In the genomic region with DNA sequence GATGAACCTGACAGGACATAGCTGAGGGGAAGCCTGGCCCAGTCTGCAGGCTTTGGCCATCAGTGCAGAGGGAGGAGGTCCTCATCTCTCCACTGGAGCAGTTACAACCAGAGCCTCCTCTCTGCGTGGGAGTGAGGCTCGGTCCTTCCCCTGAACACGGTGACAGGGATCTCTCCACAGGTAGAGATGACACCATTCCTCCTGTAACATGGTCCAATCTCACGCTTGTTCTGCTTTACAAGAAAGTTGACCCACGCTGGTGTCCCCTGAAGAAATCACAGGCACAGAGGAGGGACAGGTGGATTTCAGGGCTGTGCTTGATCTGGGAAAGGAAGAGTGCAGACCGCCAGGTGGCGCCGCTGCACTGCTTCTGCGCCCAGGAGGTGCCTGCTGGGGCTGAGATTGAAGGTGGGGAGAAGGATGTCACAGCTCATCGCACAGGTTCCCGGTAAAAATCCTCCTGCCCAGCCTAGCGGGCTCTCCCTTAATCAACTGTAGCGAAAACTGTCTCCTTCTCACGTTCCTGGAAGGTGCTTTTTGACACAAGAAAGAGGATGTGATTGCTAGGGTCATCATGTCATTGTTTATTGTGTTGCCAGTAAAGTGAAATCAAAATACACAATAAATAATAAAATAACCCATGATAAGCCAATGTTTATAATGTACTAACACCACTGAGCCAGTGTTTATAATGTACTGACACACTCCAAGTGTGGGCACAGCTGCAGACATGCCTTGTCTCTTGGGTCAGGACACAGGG, we compare ENCODE assay signal across 8 cellular contexts. TPM values are rescaled to one million over a fixed set of nuclear protein-coding genes. Genes with fewer than 3 reads are reported as not detected.
DNase-seq lines count a peak whose midpoint lies in the region; ATAC-seq and TF ChIP-seq lines count a peak whose summit lies in the region.

No MANE protein-coding gene starts in this region.

- CTCF ChIA-PET in WTC11 (lab: Charles Lee): interaction anchor here (0.6 to 1.9 kb wide), 23 partner anchors 10 to 320 kb away, joined by 3 to 16 read pairs (median 4); a partner anchor contains a TSS

- H3K9me3 Mint-ChIP-seq in WTC11: peaks cover 10% of the 10 kb centered on the region

- peak; percentile 52 for DNase-seq in 8988T
- peak; percentile 4 for DNase-seq in NCI-H2171 (lab: John Stamatoyannopoulos, UW)
- DNase-seq in WTC11 (ENCODE audit: low spot score): peak; percentile 91
- peak; percentile 66 to 76 for DNase-seq in T47D (ENCODE audit: low read depth in 1 of 2, low spot score in 1 of 2)
- peak; percentile 81 for DNase-seq in inferior parietal cortex (ENCODE audit: extremely low spot score)
- DNase-seq in stimulated activated CD4-positive, alpha-beta T cell treated with anti-CD3 and anti-CD28 coated beads, Interleukin-15, amount 100 ng/mL, for 48 hours (ENCODE audit: low read depth in 2 of 2): peak; percentile 66 to 75

- peaks cover 30% of the 10 kb centered on the region for H3K4me1 Mint-ChIP-seq in WTC11

- H3K36me3 Mint-ChIP-seq in WTC11: no peaks in the 10 kb centered on the region; the same call in 1 of the 2 replicates

- peak; percentile 55 for ATAC-seq in GM18505 (IDR thresholded peaks at IDR 0.05; ENCODE audit: unreplicated experiment)
- peak; percentile 85 for ATAC-seq in WTC11
- no peak for ATAC-seq in HG03095 (IDR thresholded peaks at IDR 0.05; ENCODE audit: unreplicated experiment)

- TF ChIP-seq POLR2A in GM18505 (IDR thresholded peaks at IDR 0.05; ENCODE audit: borderline replicate concordance, extremely low read depth, insufficient read depth, insufficient read length): no peak

- TF ChIP-seq CTCF in WTC11 (IDR thresholded peaks at IDR 0.05): peak; percentile 95

- H3K27me3 Mint-ChIP-seq in WTC11 (ENCODE audit: low read depth): peaks cover 56% of the 10 kb centered on the region

- in situ Hi-C loops in T47D (cut with HindIII; ENCODE audit: low pct_unique_long_range_greater_than_20kb, low sequenced_read_pairs): no loop called here

- no peak overlapping the region for H3K4me3 Mint-ChIP-seq in WTC11

- no peak overlapping the region for H3K27ac Mint-ChIP-seq in WTC11

- POLR2A ChIA-PET in WTC11 (lab: Charles Lee): interaction anchor here (1.0 kb wide), 1 partner anchor 213 kb away, joined by 3 read pairs; a partner anchor contains a TSS

TF ChIP-seq in WTC11, 78 proteins besides CTCF, POLR2A, EP300 and RAD21:
- TF ChIP-seq, protein P1, sequence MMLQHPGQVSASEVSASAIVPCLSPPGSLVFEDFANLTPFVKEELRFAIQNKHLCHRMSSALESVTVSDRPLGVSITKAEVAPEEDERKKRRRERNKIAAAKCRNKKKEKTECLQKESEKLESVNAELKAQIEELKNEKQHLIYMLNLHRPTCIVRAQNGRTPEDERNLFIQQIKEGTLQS (CRISPR knock-in tag; conservative IDR thresholded peaks at IDR 0.05): no peak
- TF ChIP-seq, protein P2, sequence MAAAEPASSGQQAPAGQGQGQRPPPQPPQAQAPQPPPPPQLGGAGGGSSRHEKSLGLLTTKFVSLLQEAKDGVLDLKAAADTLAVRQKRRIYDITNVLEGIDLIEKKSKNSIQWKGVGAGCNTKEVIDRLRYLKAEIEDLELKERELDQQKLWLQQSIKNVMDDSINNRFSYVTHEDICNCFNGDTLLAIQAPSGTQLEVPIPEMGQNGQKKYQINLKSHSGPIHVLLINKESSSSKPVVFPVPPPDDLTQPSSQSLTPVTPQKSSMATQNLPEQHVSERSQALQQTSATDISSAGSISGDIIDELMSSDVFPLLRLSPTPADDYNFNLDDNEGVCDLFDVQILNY (CRISPR knock-in tag; IDR thresholded peaks at IDR 0.05): no peak
- TF ChIP-seq NFYB (CRISPR knock-in tag; conservative IDR thresholded peaks at IDR 0.05; ENCODE audit: low read depth): no peak

RNA-seq across cellular contexts. Expression of a gene that starts 20.4 kb away (rescaled TPM):
- 1.1 to 1.7 TPM (median 1.4 TPM) in 3 replicates for total RNA-seq in WTC11 (2021)

Comparison
In these comparisons a context has a peak if more than half of its experiments do, and no peak if none do; other contexts are left out.
1. DNase-seq: peak in every context shown above with its lines; median percentile 91 in WTC11; 81 in inferior parietal cortex; 71 in T47D; 70 in stimulated activated CD4-positive, alpha-beta T cell treated with anti-CD3 and anti-CD28 coated beads, Interleukin-15, amount 100 ng/mL, for 48 hours; 52 in 8988T; 4 in NCI-H2171.